In genomic region chr10:78433722-78434535, GRCh38 we compare ENCODE assay signal across 14 cellular contexts.
DNase-seq lines count a peak whose midpoint lies in the region; ATAC-seq and TF ChIP-seq lines count a peak whose summit lies in the region.
"Had no signal": no experiment of that assay in that cellular context is flagged by ENCODE, and none has a peak within 500 bp of the region (broad histone marks: within the 10 kb centered on the region; RNA-seq: fewer than 3 reads in every experiment).

No MANE protein-coding gene starts in this region.

- no peaks in the 10 kb centered on the region for H3K27me3 ChIP-seq in mesendoderm (ENCODE audit: insufficient read depth, low read length, poor library complexity)
- H3K27me3 ChIP-seq in ascending aorta = no peaks in the 10 kb centered on the region

- no peak overlapping the region for H3K23ac ChIP-seq in mesendoderm (ENCODE audit: low read length)

- no peak overlapping the region for H3K4me2 ChIP-seq in mesendoderm (ENCODE audit: low read length)

- no peak for ATAC-seq in stimulated activated naive CD8-positive, alpha-beta T cell treated with anti-CD3 and anti-CD28 coated beads, Interleukin-15, amount 100 ng/mL, for 72 hours
- ATAC-seq in HG03196 (IDR thresholded peaks at IDR 0.05; ENCODE audit: unreplicated experiment) = no peak
- ATAC-seq in T-cell (replicated peaks in 1 of 4) = no peak
- ATAC-seq: K562 had no signal

- H3K4me1 Mint-ChIP-seq in stimulated activated naive CD8-positive, alpha-beta T cell treated with anti-CD3 and anti-CD28 coated beads, Interleukin-15, amount 100 ng/mL, for 72 hours = no peaks in the 10 kb centered on the region
- H3K4me1 Mint-ChIP-seq in T-cell = no peaks in the 10 kb centered on the region
- H3K4me1 Mint-ChIP-seq: activated naive CD8-positive, alpha-beta T cell treated with anti-CD3 and anti-CD28 coated beads for 36 hours had no signal

- no peaks in the 10 kb centered on the region for H3K9me3 ChIP-seq in ascending aorta

- H3K4me3 Mint-ChIP-seq in stimulated activated naive CD8-positive, alpha-beta T cell treated with anti-CD3 and anti-CD28 coated beads, Interleukin-15, amount 100 ng/mL, for 72 hours = no peak overlapping the region
- H3K4me3 Mint-ChIP-seq in T-cell = no peak overlapping the region
- H3K4me3 Mint-ChIP-seq: activated naive CD8-positive, alpha-beta T cell treated with anti-CD3 and anti-CD28 coated beads for 36 hours; dendritic cell treated with granulocyte-macrophage colony-stimulating factor and Interleukin-4, amounts not matched to agents 40 ng/mL and 50 ng/mL, for 4 days had no signal

- H3K18ac ChIP-seq in mesendoderm (ENCODE audit: low read length) = no peak overlapping the region

- H3K36me3 Mint-ChIP-seq in T-cell = no peaks in the 10 kb centered on the region
- H3K36me3 Mint-ChIP-seq: activated naive CD8-positive, alpha-beta T cell treated with anti-CD3 and anti-CD28 coated beads for 36 hours had no signal

- no peak overlapping the region for H4K5ac ChIP-seq in mesendoderm (ENCODE audit: low read length)

- CTCF ChIA-PET in T-cell (lab: Charles Lee) = interaction anchor here in 1 of 2 donors (0.7 kb wide), 1 partner anchor 589 kb away, joined by 3 read pairs; no protein-coding TSS in a partner anchor

- H3K79me2 ChIP-seq in mesendoderm (ENCODE audit: control insufficient read depth, insufficient read depth, low read length) = no peaks in the 10 kb centered on the region

- no peak overlapping the region for H4K8ac ChIP-seq in mesendoderm (ENCODE audit: low read depth, low read length)

- H3K9ac ChIP-seq in mesendoderm (ENCODE audit: low read length) = no peak overlapping the region

- intact Hi-C loops in ascending aorta (cut with DNase I) = loop anchor here (5.0 kb wide), 1 partner anchor 763 kb away; no protein-coding TSS in a partner anchor

- H3K79me1 ChIP-seq in mesendoderm (ENCODE audit: low read length) = no peaks in the 10 kb centered on the region

- TF ChIP-seq CTCF in VCaP (conservative IDR thresholded peaks at IDR 0.05) = no peak
- TF ChIP-seq CTCF in ascending aorta (IDR thresholded peaks at IDR 0.05) = no peak

- H2BK5ac ChIP-seq in mesendoderm (ENCODE audit: low read length) = no peak overlapping the region

- H3K56ac ChIP-seq in mesendoderm (ENCODE audit: low read length) = peak overlapping the region; percentile 47

- H3K4me3 ChIP-seq in mesendoderm (ENCODE audit: low read length) (no peak overlapping the region), ascending aorta (no peak overlapping the region)
- H3K4me3 ChIP-seq: K562 had no signal

- peaks cover 23% of the 10 kb centered on the region for H3K4me1 ChIP-seq in mesendoderm (ENCODE audit: control insufficient read depth, low read depth, low read length)
- peaks cover 17 to 39% of the 10 kb centered on the region in 2 donors for H3K4me1 ChIP-seq in ascending aorta

- no peak overlapping the region for H2BK15ac ChIP-seq in mesendoderm (replicated peaks; ENCODE audit: low read depth)

- H3K36me3 ChIP-seq in mesendoderm (ENCODE audit: control insufficient read depth, insufficient read depth, low read length) (no peaks in the 10 kb centered on the region), ascending aorta (no peaks in the 10 kb centered on the region)

- H3K9me3 Mint-ChIP-seq in stimulated activated naive CD8-positive, alpha-beta T cell treated with anti-CD3 and anti-CD28 coated beads, Interleukin-15, amount 100 ng/mL, for 72 hours = peaks cover 6 to 9% of the 10 kb centered on the region in 2 donors
- peaks cover 2 to 5% (median 5%) of the 10 kb centered on the region in 3 donors for H3K9me3 Mint-ChIP-seq in T-cell
- H3K9me3 Mint-ChIP-seq: activated naive CD8-positive, alpha-beta T cell treated with anti-CD3 and anti-CD28 coated beads for 36 hours; dendritic cell treated with granulocyte-macrophage colony-stimulating factor and Interleukin-4, amounts not matched to agents 40 ng/mL and 50 ng/mL, for 4 days had no signal

- POLR2A ChIA-PET in T-cell (lab: Charles Lee) = no interaction called here

- peaks cover 10% of the 10 kb centered on the region for H3K27me3 Mint-ChIP-seq in stimulated activated naive CD8-positive, alpha-beta T cell treated with anti-CD3 and anti-CD28 coated beads, Interleukin-15, amount 100 ng/mL, for 72 hours
- H3K27me3 Mint-ChIP-seq in T-cell = peaks cover 19 to 24% of the 10 kb centered on the region in 2 donors

- H3K4ac ChIP-seq in mesendoderm (ENCODE audit: low read depth, low read length) = no peak overlapping the region

- no CpG with 5 or more reads among the region's 12 CpGs for WGBS in mesendoderm (ENCODE audit: extremely low coverage, insufficient coverage, low lambda C conversion rate)

- no peak overlapping the region for H2BK120ac ChIP-seq in mesendoderm (ENCODE audit: low read depth, low read length)

- peak overlapping the region; percentile 70 for H3K27ac ChIP-seq in VCaP
- H3K27ac ChIP-seq in mesendoderm (ENCODE audit: low read depth, low read length) = no peak overlapping the region
- peak overlapping the region in 1 of 2 donors; percentile 33 for H3K27ac ChIP-seq in ascending aorta

- H2AK5ac ChIP-seq in mesendoderm (ENCODE audit: low read length) = peak overlapping the region; percentile 46

- DNase-seq in Ammon's horn (ENCODE audit: low spot score) (peak; percentile 44), NCI-H1092 (lab: John Stamatoyannopoulos, UW) (peak; percentile 49), mesendoderm (no peak), ascending aorta (ENCODE audit: low spot score in 2 of 2) (no peak), T-cell (no peak)
- no peak for DNase-seq in stimulated activated naive CD8-positive, alpha-beta T cell treated with anti-CD3 and anti-CD28 coated beads, Interleukin-15, amount 100 ng/mL, for 72 hours
- DNase-seq: activated naive CD8-positive, alpha-beta T cell treated with anti-CD3 and anti-CD28 coated beads for 36 hours; GDM1; GOT3; NK-92 treated with Interleukin-12 subunit alpha and Interleukin-12 subunit beta, amount 100 ng/mL, for 24 hours had no signal

- peak overlapping the region in 1 of 2 donors; percentile 9 for H3K27ac Mint-ChIP-seq in stimulated activated naive CD8-positive, alpha-beta T cell treated with anti-CD3 and anti-CD28 coated beads, Interleukin-15, amount 100 ng/mL, for 72 hours
- H3K27ac Mint-ChIP-seq in T-cell = no peak overlapping the region
- H3K27ac Mint-ChIP-seq: activated naive CD8-positive, alpha-beta T cell treated with anti-CD3 and anti-CD28 coated beads for 36 hours had no signal

Comparison
In these comparisons a context has a peak if more than half of its experiments do, and no peak if none do; other contexts are left out.
1. DNase-seq: peak in Ammon's horn (single experiment) and NCI-H1092 (single experiment); none in mesendoderm (single experiment), stimulated activated naive CD8-positive, alpha-beta T cell treated with anti-CD3 and anti-CD28 coated beads, Interleukin-15, amount 100 ng/mL, for 72 hours (0 of 2), ascending aorta (0 of 2) and T-cell (0 of 34).